Comparison of ENCODE assay signal across 27 cellular contexts in genomic region chrX:2336181-2336580, GRCh38.
"Had no signal": no experiment of that assay in that cellular context is flagged by ENCODE, and none has a peak within 500 bp of the region (broad histone marks: within the 10 kb centered on the region; RNA-seq: fewer than 3 reads in every experiment).

No MANE protein-coding gene starts in this region.

- H3K4me1 ChIP-seq: colonic mucosa, gastroesophageal sphincter had no signal

- H3K9me3 ChIP-seq: colonic mucosa, gastroesophageal sphincter had no signal

- H2AFZ ChIP-seq: hepatocyte had no signal

- DNase-seq: activated CD4-positive, alpha-beta memory T cell treated with anti-CD3 and anti-CD28 coated beads, Interleukin-2, amount 10 ng/mL, durations not matched to agents 7 days and 5 days; activated CD4-positive, alpha-beta T cell treated with anti-CD3 and anti-CD28 coated beads for 1 hour; activated CD4-positive, alpha-beta T cell treated with anti-CD3 and anti-CD28 coated beads for 4 hours; activated CD4-positive, alpha-beta T cell treated with anti-CD3 and anti-CD28 coated beads, Interleukin-2, amount 10 ng/mL, durations not matched to agents 7 days and 5 days; activated CD4-positive, alpha-beta T cell treated with anti-CD3 and anti-CD28 coated beads, Interleukin-2, amount 50 U/mL, for 4 hours; activated CD8-positive, alpha-beta memory T cell treated with anti-CD3 and anti-CD28 coated beads, Interleukin-2, amount 50 U/mL, for 48 hours; activated gamma-delta T cell; activated naive CD4-positive, alpha-beta T cell; activated naive CD4-positive, alpha-beta T cell treated with anti-CD3 and anti-CD28 coated beads, Interleukin-2, amount 10 ng/mL, durations not matched to agents 7 days and 5 days; activated naive CD8-positive, alpha-beta T cell treated with anti-CD3 and anti-CD28 coated beads, Interleukin-2, amount 10 ng/mL, durations not matched to agents 7 days and 5 days; activated T-cell treated with anti-CD3 and anti-CD28 coated beads for 4 hours; activated T-cell treated with anti-CD3 and anti-CD28 coated beads, Interleukin-2, amount 50 U/mL, for 24 hours; activated T-cell treated with anti-CD3 and anti-CD28 coated beads, Interleukin-2, amount 50 U/mL, for 72 hours; amniotic stem cell; aorta; caudate nucleus; colonic mucosa; effector CD8-positive, alpha-beta T cell; foreskin melanocyte; heart right ventricle; T-helper 2 cell had no signal

- H3K27ac ChIP-seq: colonic mucosa, gastroesophageal sphincter, heart right ventricle, hepatocyte, VCaP had no signal

- H3K4me2 ChIP-seq: hepatocyte had no signal

- H3K27me3 ChIP-seq: colonic mucosa, gastroesophageal sphincter, heart right ventricle, hepatocyte had no signal

- H3K79me2 ChIP-seq: hepatocyte had no signal

- H3K36me3 ChIP-seq: colonic mucosa had no signal

- H3K4me3 ChIP-seq: colonic mucosa, gastroesophageal sphincter, heart right ventricle, hepatocyte had no signal

- ATAC-seq: activated naive CD4-positive, alpha-beta T cell treated with anti-CD3 and anti-CD28 coated beads, Interleukin-2, amount 50 U/mL, for 72 hours; activated T-cell treated with anti-CD3 and anti-CD28 coated beads, Interleukin-2, amount 50 U/mL, for 72 hours; esophagus mucosa; gastroesophageal sphincter; heart right ventricle; WTC11 had no signal
